17 cellular contexts compared by ENCODE assay signal in genomic region chr12:123860369-123860768, GRCh38.
"Had no signal": no experiment of that assay in that cellular context is flagged by ENCODE, and none has a peak within 500 bp of the region (broad histone marks: within the 10 kb centered on the region; RNA-seq: fewer than 3 reads in every experiment).

No MANE protein-coding gene starts in this region.

- DNase-seq: activated CD4-positive, alpha-beta memory T cell treated with anti-CD3 and anti-CD28 coated beads for 36 hours; activated CD4-positive, alpha-beta T cell treated with anti-CD3 and anti-CD28 coated beads for 36 hours; activated naive CD4-positive, alpha-beta T cell treated with Interleukin-2 at 50 U/mL for 16 hours; activated naive CD8-positive, alpha-beta T cell treated with anti-CD3 and anti-CD28 coated beads, Interleukin-2, amount 10 ng/mL, durations not matched to agents 7 days and 5 days; body of pancreas; colonic mucosa; endodermal cell; heart right ventricle; immature natural killer cell; left ventricle myocardium superior; naive B cell; pancreas; right lobe of liver; stimulated activated CD4-positive, alpha-beta T cell treated with anti-CD3 and anti-CD28 coated beads, Interleukin-4, amount 100 ng/mL, for 1 hour; stimulated activated naive CD8-positive, alpha-beta T cell treated with anti-CD3 and anti-CD28 coated beads, Interleukin-15, amount 100 ng/mL, for 72 hours; T-helper 2 cell; trophoblast cell had no signal

- FAIRE-seq: pancreas had no signal
